ENCODE assay signal across 10 cellular contexts in the genomic region with DNA sequence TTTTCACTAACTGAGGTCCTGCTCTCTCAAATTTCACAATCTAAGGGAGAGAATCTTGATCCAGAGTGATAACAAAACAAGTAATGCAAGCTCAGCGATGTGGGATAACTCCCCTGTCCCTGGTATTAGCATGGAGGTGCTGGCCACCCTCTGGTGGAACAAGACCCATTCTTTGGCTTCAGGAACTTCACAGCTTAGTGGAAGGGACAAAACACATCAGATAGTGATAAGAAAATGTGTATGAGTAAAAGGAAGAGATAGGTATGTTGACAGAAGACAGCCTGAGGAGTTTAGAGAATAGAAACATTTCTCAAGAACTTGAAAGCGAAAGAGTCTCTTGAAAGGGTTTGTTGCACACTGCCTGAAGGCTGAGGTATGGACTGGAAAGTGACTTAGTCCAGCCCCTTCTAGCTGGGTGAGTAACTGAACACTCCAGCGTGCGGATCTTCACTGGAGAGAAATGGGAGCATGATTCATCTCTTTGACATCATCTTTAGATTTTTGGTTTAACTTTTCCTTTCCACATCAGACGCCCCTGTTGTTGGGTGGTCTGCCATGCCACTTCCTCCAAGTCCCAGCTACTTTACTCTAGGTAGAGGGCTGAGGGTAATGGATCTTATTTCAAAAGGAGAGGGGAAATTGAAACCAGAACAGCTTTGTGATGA. TPM values are rescaled to one million over a fixed set of nuclear protein-coding genes. Genes with fewer than 3 reads are reported as not detected.
DNase-seq lines count a peak whose midpoint lies in the region; ATAC-seq, FAIRE-seq and TF ChIP-seq lines count a peak whose summit lies in the region.
"Had no signal": no experiment of that assay in that cellular context is flagged by ENCODE, and none has a peak within 500 bp of the region (broad histone marks: within the 10 kb centered on the region; RNA-seq: fewer than 3 reads in every experiment).

No MANE protein-coding gene starts in this region.

- H3K9me3 Mint-ChIP-seq in T-cell = no peaks in the 10 kb centered on the region

- no peak for TF ChIP-seq POLR2A in GM12878 (IDR thresholded peaks at IDR 0.05; ENCODE audit: low read depth, low read length)

- intact Hi-C loops in GM12878 (cut with micrococcal nuclease; ENCODE audit: unreplicated experiment) = no loop called here

- no peak overlapping the region for H3K4me3 Mint-ChIP-seq in T-cell

- H4K20me1 ChIP-seq in GM12878 (ENCODE audit: control insufficient read depth, insufficient read depth) = no peaks in the 10 kb centered on the region

- POLR2A ChIA-PET in GM12878 (lab: Charles Lee) (no interaction called here), T-cell (lab: Charles Lee) (no interaction called here)

- ATAC-seq in HG03342 (IDR thresholded peaks at IDR 0.05; ENCODE audit: unreplicated experiment) = peak; percentile 91
- peak; percentile 86 for ATAC-seq in GM12878
- ATAC-seq in T-cell (replicated peaks in 1 of 4) = no peak

- no peak overlapping the region; the same call in 1 of the 2 replicates for H3K27ac ChIP-seq in GM12878 (ENCODE audit: control insufficient read depth, insufficient read depth)

- H3K27me3 Mint-ChIP-seq in T-cell = peaks cover 18 to 24% of the 10 kb centered on the region in 2 donors

- SMC1A ChIA-PET in GM12878 (lab: Charles Lee; ENCODE audit: uncharacterized antibody, unreplicated experiment) = interaction anchor here (0.5 to 1.4 kb wide), 7 partner anchors 10 to 1494 kb away, joined by 3 to 4 read pairs (median 3); no protein-coding TSS in a partner anchor

- H3K36me3 Mint-ChIP-seq in T-cell = no peaks in the 10 kb centered on the region

- TF ChIP-seq EP300 in GM12878 (IDR thresholded peaks at IDR 0.05; ENCODE audit: borderline replicate concordance in 1 of 2, control insufficient read depth in 1 of 2, low read depth in 2 of 2, low read length in 2 of 2) = no peak

- H3K4me2 ChIP-seq in GM12878 (ENCODE audit: control insufficient read depth, insufficient read depth) = peak overlapping the region; percentile 77

- peaks cover 15% of the 10 kb centered on the region for H3K4me1 ChIP-seq in GM12878 (ENCODE audit: control insufficient read depth, insufficient read depth, low read length)

- H3K36me3 ChIP-seq in GM12878 (ENCODE audit: control insufficient read depth in 2 of 2, insufficient read depth in 2 of 2, low read length in 1 of 2) = no peaks in the 10 kb centered on the region

- 51% methylated on average over 5 of the region's 5 CpGs for WGBS in GM12878 (ENCODE audit: insufficient coverage, insufficient replicate concordance, low lambda C conversion rate, missing lambda C conversion rate)

- no peak overlapping the region for H3K9ac ChIP-seq in GM12878 (ENCODE audit: control insufficient read depth, insufficient read depth, low read length)

- no peaks in the 10 kb centered on the region for H3K79me2 ChIP-seq in GM12878 (ENCODE audit: control insufficient read depth, insufficient read depth, low read length)

- no peak for TF ChIP-seq RAD21 in GM12878 (IDR thresholded peaks at IDR 0.05; ENCODE audit: insufficient read depth, low read depth, low read length)

- in situ Hi-C loops in GM12878 (cut with MboI) = no loop called here
- in situ Hi-C loops in KBM-7 (cut with MboI; ENCODE audit: low pct_unique_long_range_greater_than_20kb, low sequenced_read_pairs) = no loop called here

- H3K4me1 Mint-ChIP-seq in T-cell = peaks cover 0 to 7% (median 0%) of the 10 kb centered on the region in 3 donors

- no peaks in the 10 kb centered on the region for H3K27me3 ChIP-seq in GM12878 (replicated peaks in 1 of 2; ENCODE audit: control insufficient read depth in 2 of 2, insufficient read depth in 2 of 2, low read length in 1 of 2)

- no peaks in the 10 kb centered on the region for H3K9me3 ChIP-seq in GM12878 (replicated peaks; ENCODE audit: control insufficient read depth, insufficient read depth, low read length)

- no peak overlapping the region for H3K4me3 ChIP-seq in GM12878

- RAD21 ChIA-PET in GM12878 (lab: Charles Lee; ENCODE audit: unreplicated experiment) = interaction anchor here (1.3 to 1.6 kb wide), 2 partner anchors 25 to 106 kb away, joined by 4 read pairs; a partner anchor contains a TSS

- CTCF ChIA-PET in GM12878 (lab: Yijun Ruan, JAX) (no interaction called here), T-cell (lab: Charles Lee) (interaction anchor here in 1 of 2 donors (0.7 kb wide), 1 partner anchor 15 kb away, joined by 3 read pairs; no protein-coding TSS in a partner anchor)

- no TSS peak for BruUV-seq in GM12878 (replicated peaks; lab: Mats Ljungman, UMichigan)

- FAIRE-seq in GM12878 (lab: Jason Lieb, UNC) = peak; percentile 83

- DNase-seq in stimulated activated CD4-positive, alpha-beta T cell treated with anti-CD3 and anti-CD28 coated beads, Interleukin-1b, Interleukin-23, amount 100 ng/mL, for 48 hours = peak; percentile 63
- DNase-seq in stimulated activated CD4-positive, alpha-beta T cell treated with anti-CD3 and anti-CD28 coated beads, Interleukin-4, amount 100 ng/mL, for 4 hours = no peak
- DNase-seq in GM12878 (ENCODE audit: low read depth, low spot score) (no peak), T-helper 9 cell (no peak), T-cell (no peak), KBM-7 (no peak), ecto neural progenitor cell (ENCODE audit: low spot score) (no peak)
- DNase-seq: DND-41, NCI-H524 had no signal

- no peak overlapping the region for H3K27ac Mint-ChIP-seq in T-cell

- no peak for TF ChIP-seq CTCF in GM12878 (IDR thresholded peaks at IDR 0.05 in 2 of 3, conservative IDR thresholded peaks at IDR 0.05 in 1 of 3; ENCODE audit: control insufficient read depth in 2 of 3, extremely low read depth in 1 of 3, insufficient read depth in 1 of 3, low read depth in 3 of 3, low read length in 3 of 3)

- H2AFZ ChIP-seq in GM12878 (ENCODE audit: control insufficient read depth, low read depth, low read length) = peak overlapping the region; percentile 34

TF ChIP-seq in GM12878, 131 proteins besides CTCF, POLR2A, EP300 and RAD21:
- TF ChIP-seq, protein P1, sequence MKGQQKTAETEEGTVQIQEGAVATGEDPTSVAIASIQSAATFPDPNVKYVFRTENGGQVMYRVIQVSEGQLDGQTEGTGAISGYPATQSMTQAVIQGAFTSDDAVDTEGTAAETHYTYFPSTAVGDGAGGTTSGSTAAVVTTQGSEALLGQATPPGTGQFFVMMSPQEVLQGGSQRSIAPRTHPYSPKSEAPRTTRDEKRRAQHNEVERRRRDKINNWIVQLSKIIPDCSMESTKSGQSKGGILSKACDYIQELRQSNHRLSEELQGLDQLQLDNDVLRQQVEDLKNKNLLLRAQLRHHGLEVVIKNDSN (IDR thresholded peaks at IDR 0.05; ENCODE audit: borderline replicate concordance, extremely low read length, insufficient read depth, low read depth, low read length) = no peak
- TF ChIP-seq RUNX3 (IDR thresholded peaks at IDR 0.05; ENCODE audit: low read length) (peak; percentile 17; the same call in 1 of the 2 replicates), ZNF274 (IDR thresholded peaks at IDR 0.05; ENCODE audit: insufficient read depth, insufficient read length) (no peak), NFIC (IDR thresholded peaks at IDR 0.05; ENCODE audit: low read depth, low read length) (0 out of 2 replicates have a peak, but pooled peaks have one; percentile 40), EED (IDR thresholded peaks at IDR 0.05; ENCODE audit: low read depth) (0 out of 2 replicates have a peak, but pooled peaks have one; percentile 17), TCF3 (IDR thresholded peaks at IDR 0.05; ENCODE audit: borderline replicate concordance, insufficient read depth, low read depth, low read length) (no peak), IKZF2 (IDR thresholded peaks at IDR 0.05) (no peak), NFYA (IDR thresholded peaks at IDR 0.05; ENCODE audit: borderline replicate concordance, low read depth, low read length) (no peak)
- TF ChIP-seq, protein P2, sequence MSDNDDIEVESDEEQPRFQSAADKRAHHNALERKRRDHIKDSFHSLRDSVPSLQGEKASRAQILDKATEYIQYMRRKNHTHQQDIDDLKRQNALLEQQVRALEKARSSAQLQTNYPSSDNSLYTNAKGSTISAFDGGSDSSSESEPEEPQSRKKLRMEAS (IDR thresholded peaks at IDR 0.05; ENCODE audit: low read depth, low read length) = no peak

RNA-seq across cellular contexts. Expression of a gene that starts 25.4 kb away (rescaled TPM):
- total RNA-seq in GM12878 (2013; cell fraction: nucleolus; rRNA removed) = 16.7 and 17.8 TPM in 2 replicates
- total RNA-seq in GM12878 (2014; rRNA removed) (2.7 and 3.0 TPM in 2 replicates), GM12878 (2014; rRNA removed; fragmentation: Illumina TruSeq; extraction: Trizol) (3.8 and 4.1 TPM in 2 replicates), GM12878 (2021) (5.9 and 6.2 TPM in 2 replicates), T-cell (10 to 100 TPM in 3 of 5 donors, 1 to 10 TPM in 2; 8.3 to 11.3 (median 10.1) TPM)
- polyA plus RNA-seq in GM12878 (2011; ENCODE audit: low read depth) = 0.63 TPM
- polyA plus RNA-seq in GM12878 (2011; rRNA removed) (5.7 and 6.1 TPM in 2 replicates), GM12878 (2014; fragmentation: Illumina TruSeq; extraction: Trizol) (5.3 and 6.2 TPM in 2 replicates), GM12878 (2014; fragmentation: Nextera tagmentation; extraction: Ambion mirVana) (1 to 10 TPM; 1.5 to 2.1 TPM), GM12878 (2014; rRNA removed) (4.7 TPM in 2 replicates), GM12878 (2016; fragmentation: Nextera tagmentation; extraction: Ambion mirVana) (under 1 TPM; 0.53 to 0.59 TPM)
- 4.9 and 5.2 TPM in 2 replicates for polyA plus RNA-seq in GM12878 (2011; cell fraction: cytosol; rRNA removed)
- 8.4 and 11.4 TPM in 2 replicates for polyA plus RNA-seq in GM12878 (2011; cell fraction: nucleus; rRNA removed)
- polyA plus RNA-seq in GM12878 (2012) = 0.60 and 0.86 TPM in 2 replicates
- polyA minus RNA-seq in GM12878 (2011; rRNA and poly(A)+ RNA removed) = 12.2 and 13.0 TPM in 2 replicates
- 3.7 and 4.1 TPM in 2 replicates for polyA minus RNA-seq in GM12878 (2011; cell fraction: cytosol; rRNA and poly(A)+ RNA removed)
- polyA minus RNA-seq in GM12878 (2011; cell fraction: nucleus; rRNA and poly(A)+ RNA removed) = 7.5 and 10.0 TPM in 2 replicates

Comparison
In these comparisons a context has a peak if more than half of its experiments do, and no peak if none do; other contexts are left out.
1. ATAC-seq: peak in HG03342 (single experiment) and GM12878 (single experiment); none in T-cell (0 of 4).